Comparison of ENCODE assay signal across 8 cellular contexts in genomic region chr3:42024578-42025387, GRCh38.
A peak's percentile ranks its signal among the peaks of the same experiment; 100 is the strongest.
DNase-seq lines count a peak whose midpoint lies in the region; ATAC-seq and TF ChIP-seq lines count a peak whose summit lies in the region.

No MANE protein-coding gene starts in this region.

- DNase-seq in Ammon's horn (ENCODE audit: low spot score): peak; percentile 36
- peak; percentile 57 for DNase-seq in KBM-7
- no peak for DNase-seq in dorsolateral prefrontal cortex
- no peak for DNase-seq in SW480 (ENCODE audit: low spot score)
- DNase-seq in NCI-H510A treated with DMSO at 0.1 percent for 48 hours (lab: John Stamatoyannopoulos, UW): no peak

- peak overlapping the region in 27 of 59 donors; percentile 4 to 52 (median 32) for H3K4me3 ChIP-seq in dorsolateral prefrontal cortex
- H3K4me3 ChIP-seq in muscle layer of duodenum (ENCODE audit: low read depth in 1 of 2, low read length in 2 of 2): peak overlapping the region; percentile 19 to 21

- in situ Hi-C loops in KBM-7 (cut with MboI; ENCODE audit: low pct_unique_long_range_greater_than_20kb, low sequenced_read_pairs): no loop called here

- H3K36me3 ChIP-seq in muscle layer of duodenum (ENCODE audit: control insufficient read depth in 1 of 2, insufficient read depth in 2 of 2, low read length in 2 of 2): peaks cover 0 to 4% of the 10 kb centered on the region in 2 donors

- peak overlapping the region in 57 of 59 donors; percentile 10 to 91 (median 77) for H3K27ac ChIP-seq in dorsolateral prefrontal cortex
- H3K27ac ChIP-seq in muscle layer of duodenum (ENCODE audit: low read length): peak overlapping the region; percentile 98

- H3K4me1 ChIP-seq in muscle layer of duodenum (ENCODE audit: control insufficient read depth in 1 of 2, insufficient read depth in 2 of 2, low read length in 2 of 2): peaks cover 34 to 52% of the 10 kb centered on the region in 2 donors

- TF ChIP-seq CTCF in dorsolateral prefrontal cortex (IDR thresholded peaks at IDR 0.05 in 54 of 56, conservative IDR thresholded peaks at IDR 0.05 in 2 of 56; ENCODE audit: low read depth in 1 of 56, partially characterized antibody in 56 of 56): no peak

- intact Hi-C loops in dorsolateral prefrontal cortex (cut with DNase I): loop anchor here in 1 of 2 donors (2.0 kb wide), 1 partner anchor 74 kb away; no protein-coding TSS in a partner anchor

- H3K27me3 ChIP-seq in dorsolateral prefrontal cortex: no peaks in the 10 kb centered on the region
- no peaks in the 10 kb centered on the region for H3K27me3 ChIP-seq in muscle layer of duodenum (ENCODE audit: low read depth, low read length)

- no peaks in the 10 kb centered on the region for H3K9me3 ChIP-seq in muscle layer of duodenum (ENCODE audit: control insufficient read depth in 1 of 2, low read length in 2 of 2)

- ATAC-seq in HG02970 (IDR thresholded peaks at IDR 0.05; ENCODE audit: low FRiP score, unreplicated experiment) (no peak), GM21825 (IDR thresholded peaks at IDR 0.05; ENCODE audit: unreplicated experiment) (no peak)

Comparison
In these comparisons a context has a peak if more than half of its experiments do, and no peak if none do; other contexts are left out.
1. DNase-seq: peak in Ammon's horn (single experiment) and KBM-7 (single experiment); none in dorsolateral prefrontal cortex (0 of 10), SW480 (single experiment) and NCI-H510A treated with DMSO at 0.1 percent for 48 hours (single experiment).